10 cellular contexts compared by ENCODE assay signal in the genomic region with DNA sequence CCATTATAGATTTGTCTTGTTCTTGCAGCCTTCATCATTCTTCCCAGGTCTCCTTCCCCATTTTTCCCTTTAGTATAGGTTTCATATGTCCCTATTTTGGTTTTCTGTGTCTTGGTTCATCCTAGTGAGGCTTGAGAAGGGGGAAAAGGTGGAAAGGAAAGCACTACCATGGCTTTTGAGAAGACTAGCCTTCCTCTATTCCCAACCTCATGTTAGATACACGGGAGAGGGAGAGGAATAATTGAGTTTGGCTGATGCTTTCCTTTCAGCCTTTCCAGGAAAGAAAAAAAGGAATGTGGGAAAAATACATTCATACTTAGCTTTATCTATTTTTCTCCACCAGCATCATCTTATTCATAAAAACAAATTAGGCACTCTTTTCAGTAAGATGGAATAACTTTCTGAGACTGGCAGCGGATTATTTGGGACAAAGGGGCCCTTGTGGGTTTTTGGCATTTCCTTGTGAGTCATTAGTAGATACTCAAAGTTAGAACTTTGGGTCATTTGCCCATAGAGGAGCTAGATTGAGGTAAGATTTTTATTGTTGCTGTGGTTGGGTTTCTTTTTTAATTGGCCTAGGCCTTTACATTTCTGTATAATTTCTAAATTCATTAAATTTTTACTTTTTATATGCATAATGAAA. TPM values are rescaled to one million over a fixed set of nuclear protein-coding genes. Genes with fewer than 3 reads are reported as not detected.
DNase-seq lines count a peak whose midpoint lies in the region; ATAC-seq lines count a peak whose summit lies in the region.
"Had no signal": no experiment of that assay in that cellular context is flagged by ENCODE, and none has a peak within 500 bp of the region (broad histone marks: within the 10 kb centered on the region; RNA-seq: fewer than 3 reads in every experiment).

No MANE protein-coding gene starts in this region.

- DNase-seq in AG08396 (ENCODE audit: low spot score) (peak; percentile 50), HT-29 (ENCODE audit: low spot score) (peak; percentile 78), amniotic epithelial cell (ENCODE audit: low read depth) (peak; percentile 66), kidney tubule cell (ENCODE audit: low spot score) (peak; percentile 51), caudate nucleus (lab: John Stamatoyannopoulos, UW) (no peak), NCI-H146 treated with DMSO at 0.1 percent for 48 hours (lab: John Stamatoyannopoulos, UW; ENCODE audit: unreplicated experiment) (no peak)
- DNase-seq: NCI-H1417, nephron progenitor cell had no signal

- ATAC-seq in HG03196 (IDR thresholded peaks at IDR 0.05; ENCODE audit: unreplicated experiment) (no peak), GM19035 (IDR thresholded peaks at IDR 0.05; ENCODE audit: unreplicated experiment) (no peak)

- no peak overlapping the region for H3K27ac ChIP-seq in caudate nucleus (ENCODE audit: low read depth, low read length)

RNA-seq across cellular contexts. Expression of gene CAPRIN1, which starts 23.8 kb away (rescaled TPM):
- total RNA-seq in HT-29 (2014; rRNA removed; shearing (Covaris generic)): 360 and 372 TPM in 2 replicates

RNA-seq across cellular contexts. Expression of gene NAT10, which starts 30.1 kb away (rescaled TPM):
- 49.7 and 51.8 TPM in 2 replicates for total RNA-seq in HT-29 (2014; rRNA removed; shearing (Covaris generic))

Comparison
In these comparisons a context has a peak if more than half of its experiments do, and no peak if none do; other contexts are left out.
1. DNase-seq: peak in AG08396 (single experiment), HT-29 (single experiment), amniotic epithelial cell (single experiment) and kidney tubule cell (single experiment); none in caudate nucleus (0 of 61) and NCI-H146 treated with DMSO at 0.1 percent for 48 hours (single experiment).